Comparison of ENCODE assay signal across 12 cellular contexts in genomic region chr6:28811873-28812272, GRCh38.
DNase-seq lines count a peak whose midpoint lies in the region; ATAC-seq and TF ChIP-seq lines count a peak whose summit lies in the region.
"Had no signal": no experiment of that assay in that cellular context is flagged by ENCODE, and none has a peak within 500 bp of the region (broad histone marks: within the 10 kb centered on the region; RNA-seq: fewer than 3 reads in every experiment).

No MANE protein-coding gene starts in this region.

- H3K27ac ChIP-seq in mammary epithelial cell (ENCODE audit: insufficient read depth, low read depth, low read length) (no peak overlapping the region), testis (no peak overlapping the region)
- H3K27ac ChIP-seq: colonic mucosa had no signal

- no peak overlapping the region for H3K9ac ChIP-seq in mammary epithelial cell (ENCODE audit: insufficient read depth, low read length)

- intact Hi-C loops in mammary epithelial cell (cut with micrococcal nuclease) (loop anchor here (2.0 to 10.0 kb wide), 2 partner anchors 27 to 337 kb away; no protein-coding TSS in a partner anchor), testis (cut with DNase I; ENCODE audit: low total_unique reads) (no loop called here)

- peak; percentile 71 for ATAC-seq in stimulated activated naive CD8-positive, alpha-beta T cell treated with anti-CD3 and anti-CD28 coated beads, Interleukin-15, Interleukin-2, amounts not matched to agents 100 U/mL and 50 U/mL, for 24 hours
- ATAC-seq in stimulated activated naive CD8-positive, alpha-beta T cell treated with anti-CD3 and anti-CD28 coated beads, Interleukin-15, amount 100 ng/mL, for 72 hours = no peak
- ATAC-seq in GM19023 (IDR thresholded peaks at IDR 0.05; ENCODE audit: unreplicated experiment) = no peak
- ATAC-seq: activated T-cell treated with anti-CD3 and anti-CD28 coated beads, Interleukin-2, amount 50 U/mL, for 4 hours had no signal

- dilution Hi-C loops in mammary epithelial cell (cut with HindIII; ENCODE audit: low sequenced_read_pairs) = no loop called here

- CTCF ChIA-PET in mammary epithelial cell (lab: Charles Lee; ENCODE audit: low non-redundant PET) = interaction anchor here (0.6 kb wide), 1 partner anchor 29 kb away, joined by 4 read pairs; no protein-coding TSS in a partner anchor

- no peak overlapping the region for H3K4me3 Mint-ChIP-seq in stimulated activated naive CD8-positive, alpha-beta T cell treated with anti-CD3 and anti-CD28 coated beads, Interleukin-15, amount 100 ng/mL, for 72 hours
- H3K4me3 Mint-ChIP-seq in type B pancreatic cell = peak overlapping the region; percentile 50
- H3K4me3 Mint-ChIP-seq: activated T-cell treated with anti-CD3 and anti-CD28 coated beads, Interleukin-2, amount 50 U/mL, for 4 hours had no signal

- H3K79me2 ChIP-seq in mammary epithelial cell (ENCODE audit: insufficient read depth, low read length) = no peaks in the 10 kb centered on the region

- H3K4me1 Mint-ChIP-seq in stimulated activated naive CD8-positive, alpha-beta T cell treated with anti-CD3 and anti-CD28 coated beads, Interleukin-15, amount 100 ng/mL, for 72 hours = peaks cover 40% of the 10 kb centered on the region
- H3K4me1 Mint-ChIP-seq in type B pancreatic cell (ENCODE audit: unreplicated experiment) = peaks cover 9% of the 10 kb centered on the region

- WGBS in mammary epithelial cell (ENCODE audit: low coverage, missing lambda C conversion rate) = 0% methylated on average over 7 of the region's 7 CpGs
- 0 to 2% methylated on average over 7 of the region's 7 CpGs for WGBS in testis, 2 donors

- H3K9me3 ChIP-seq in mammary epithelial cell (replicated peaks; ENCODE audit: insufficient read depth, low read length) = no peaks in the 10 kb centered on the region
- no peaks in the 10 kb centered on the region for H3K9me3 ChIP-seq in testis
- H3K9me3 ChIP-seq: colonic mucosa had no signal

- no peak overlapping the region for H3K27ac Mint-ChIP-seq in stimulated activated naive CD8-positive, alpha-beta T cell treated with anti-CD3 and anti-CD28 coated beads, Interleukin-15, amount 100 ng/mL, for 72 hours
- H3K27ac Mint-ChIP-seq in type B pancreatic cell = no peak overlapping the region

- BruUV-seq in mammary epithelial cell (replicated peaks; lab: Mats Ljungman, UMichigan) = no TSS peak

- H3K27me3 ChIP-seq in mammary epithelial cell (ENCODE audit: insufficient read depth, low read length) (no peaks in the 10 kb centered on the region), testis (no peaks in the 10 kb centered on the region)

- in situ Hi-C loops in mammary epithelial cell (cut with MboI; ENCODE audit: low sequenced_read_pairs in 2 of 2) = no loop called here

- peak overlapping the region; percentile 42 for H2AFZ ChIP-seq in mammary epithelial cell (ENCODE audit: low read depth, low read length)

- peaks cover 8% of the 10 kb centered on the region for H3K4me1 ChIP-seq in mammary epithelial cell (ENCODE audit: insufficient read depth, low read length)
- no peaks in the 10 kb centered on the region for H3K4me1 ChIP-seq in testis
- H3K4me1 ChIP-seq: colonic mucosa had no signal

- H3K4me3 ChIP-seq in NB4 (ENCODE audit: low read depth, low read length) = no peak overlapping the region
- peak overlapping the region in 1 of 3 experiments; percentile 25 for H3K4me3 ChIP-seq in mammary epithelial cell (replicated peaks in 1 of 3; ENCODE audit: insufficient read depth in 1 of 3, low read depth in 2 of 3, low read length in 3 of 3)
- no peak overlapping the region for H3K4me3 ChIP-seq in testis
- H3K4me3 ChIP-seq: colonic mucosa had no signal

- H3K4me2 ChIP-seq in mammary epithelial cell (ENCODE audit: insufficient read depth, low read depth, low read length) = peak overlapping the region; percentile 77

- TF ChIP-seq CTCF in NB4 (IDR thresholded peaks at IDR 0.05; ENCODE audit: low read depth, low read length) (no peak), mammary epithelial cell (conservative IDR thresholded peaks at IDR 0.05 in 1 of 2, IDR thresholded peaks at IDR 0.05 in 1 of 2; ENCODE audit: extremely low read depth in 1 of 2, insufficient read depth in 1 of 2, low read depth in 1 of 2, low read length in 2 of 2) (no peak), type B pancreatic cell (conservative IDR thresholded peaks at IDR 0.05) (no peak), testis (IDR thresholded peaks at IDR 0.05) (no peak)

- H3K36me3 ChIP-seq in mammary epithelial cell (ENCODE audit: insufficient read depth, low read length) (no peaks in the 10 kb centered on the region), testis (ENCODE audit: low read depth, missing control alignments) (no peaks in the 10 kb centered on the region)
- H3K36me3 ChIP-seq: colonic mucosa had no signal

- no peaks in the 10 kb centered on the region for H3K36me3 Mint-ChIP-seq in type B pancreatic cell

- peaks cover 100% of the 10 kb centered on the region for H3K27me3 Mint-ChIP-seq in stimulated activated naive CD8-positive, alpha-beta T cell treated with anti-CD3 and anti-CD28 coated beads, Interleukin-15, amount 100 ng/mL, for 72 hours
- H3K27me3 Mint-ChIP-seq in type B pancreatic cell = peaks cover 99% of the 10 kb centered on the region

- no peak for DNase-seq in stimulated activated naive CD8-positive, alpha-beta T cell treated with anti-CD3 and anti-CD28 coated beads, Interleukin-15, Interleukin-2, amounts not matched to agents 100 U/mL and 50 U/mL, for 24 hours
- DNase-seq in stimulated activated naive CD8-positive, alpha-beta T cell treated with anti-CD3 and anti-CD28 coated beads, Interleukin-15, amount 100 ng/mL, for 72 hours = no peak
- DNase-seq in NB4 (ENCODE audit: low read depth) (peak; percentile 55), mammary epithelial cell (peak; percentile 53), type B pancreatic cell (ENCODE audit: extremely low spot score, unreplicated experiment) (no peak), epidermal melanocyte (ENCODE audit: insufficient read length, low spot score) (no peak), testis (no peak)
- DNase-seq: activated T-cell treated with anti-CD3 and anti-CD28 coated beads, Interleukin-2, amount 50 U/mL, for 4 hours; colonic mucosa; hippocampal formation; NCI-H2029 had no signal

- H3K9me3 Mint-ChIP-seq in stimulated activated naive CD8-positive, alpha-beta T cell treated with anti-CD3 and anti-CD28 coated beads, Interleukin-15, amount 100 ng/mL, for 72 hours = peaks cover 0 to 10% of the 10 kb centered on the region in 2 donors
- H3K9me3 Mint-ChIP-seq in type B pancreatic cell = no peaks in the 10 kb centered on the region

- TF ChIP-seq POLR2A in NB4 (IDR thresholded peaks at IDR 0.05; ENCODE audit: extremely low read depth, insufficient read length) (no peak), testis (IDR thresholded peaks at IDR 0.05) (no peak)

- no peaks in the 10 kb centered on the region for H4K20me1 ChIP-seq in mammary epithelial cell (ENCODE audit: insufficient read depth, low read length)

Comparison
In these comparisons a context has a peak if more than half of its experiments do, and no peak if none do; other contexts are left out.
1. DNase-seq: peak in NB4 (single experiment) and mammary epithelial cell (single experiment); none in stimulated activated naive CD8-positive, alpha-beta T cell treated with anti-CD3 and anti-CD28 coated beads, Interleukin-15, Interleukin-2, amounts not matched to agents 100 U/mL and 50 U/mL, for 24 hours (single experiment), stimulated activated naive CD8-positive, alpha-beta T cell treated with anti-CD3 and anti-CD28 coated beads, Interleukin-15, amount 100 ng/mL, for 72 hours (0 of 2), type B pancreatic cell (single experiment), epidermal melanocyte (single experiment) and testis (single experiment).